1 cellular context compared by ENCODE assay signal in genomic region chr19:11924886-11925583, GRCh38.
A peak's percentile ranks its signal among the peaks of the same experiment; 100 is the strongest.
TF ChIP-seq lines count a peak whose summit lies in the region.

Gene ZNF700 (plus strand): TSS chr19:11925107. CDS start chr19:11925211, 104 bp downstream.

TF ChIP-seq in K562, 482 proteins besides CTCF, POLR2A, EP300 and RAD21 (continued from another document and continues in another):
- TF ChIP-seq HNRNPLL (IDR thresholded peaks at IDR 0.05; ENCODE audit: low read depth, low read length, poor library complexity, severe bottlenecking) (peak; percentile 41), NRF1 (conservative IDR thresholded peaks at IDR 0.05 in 1 of 2, IDR thresholded peaks at IDR 0.05 in 1 of 2) (peak; percentile 75 to 79), U2AF2 (optimal IDR thresholded peaks at IDR 0.05; ENCODE audit: low read depth, low read length) (no peak), SMARCC2 (IDR thresholded peaks at IDR 0.05; ENCODE audit: low read depth) (0 out of 2 replicates have a peak, but pooled peaks have one; percentile 17), MTA3 (IDR thresholded peaks at IDR 0.05; ENCODE audit: borderline replicate concordance) (0 out of 2 replicates have a peak, but pooled peaks have one; percentile 69), POLR2AphosphoS5 (IDR thresholded peaks at IDR 0.05; ENCODE audit: control insufficient read depth, insufficient read depth, low read depth, low read length) (peak; percentile 86), HMGXB4 (CRISPR knock-in tag; IDR thresholded peaks at IDR 0.05) (0 out of 2 replicates have a peak, but pooled peaks have one; percentile 25), FOXA3 (CRISPR knock-in tag; conservative IDR thresholded peaks at IDR 0.05 in 1 of 2, IDR thresholded peaks at IDR 0.05 in 1 of 2) (peak in 1 of 2 experiments; percentile 38; a peak in 1 of 4 replicates), STAG1 (CRISPR knock-in tag; IDR thresholded peaks at IDR 0.05; ENCODE audit: borderline replicate concordance) (0 out of 2 replicates have a peak, but pooled peaks have one; percentile 15), ETS1 (conservative IDR thresholded peaks at IDR 0.05; ENCODE audit: control insufficient read depth, low read depth, low read length) (peak; percentile 60), ZNF12 (CRISPR knock-in tag; IDR thresholded peaks at IDR 0.05) (peak; percentile 60; the same call in 1 of the 2 replicates), RREB1 (CRISPR knock-in tag; IDR thresholded peaks at IDR 0.05) (no peak), ZNF175 (CRISPR knock-in tag; IDR thresholded peaks at IDR 0.05; ENCODE audit: low read depth) (no peak), E2F3 (CRISPR knock-in tag; IDR thresholded peaks at IDR 0.05) (peak; percentile 71), TAF9B (IDR thresholded peaks at IDR 0.05; ENCODE audit: partially characterized antibody) (peak; percentile 86), ZNF507 (tag; conservative IDR thresholded peaks at IDR 0.05) (no peak), RNF2 (IDR thresholded peaks at IDR 0.05) (peak; percentile 65; the same call in 1 of the 2 replicates), ZNF586 (CRISPR knock-in tag; conservative IDR thresholded peaks at IDR 0.05) (no peak), ZBTB7A (IDR thresholded peaks at IDR 0.05; ENCODE audit: borderline replicate concordance, control insufficient read depth, low read depth, low read length) (peak; percentile 64; the same call in 1 of the 2 replicates), SOX6 (IDR thresholded peaks at IDR 0.05) (0 out of 2 replicates have a peak, but pooled peaks have one; percentile 37), ZNF354B (CRISPR knock-in tag; IDR thresholded peaks at IDR 0.05) (no peak), ZBTB49 (CRISPR knock-in tag; IDR thresholded peaks at IDR 0.05; ENCODE audit: borderline replicate concordance) (no peak), PML (IDR thresholded peaks at IDR 0.05; ENCODE audit: low read length) (peak; percentile 69; the same call in 1 of the 2 replicates), NFRKB (IDR thresholded peaks at IDR 0.05; ENCODE audit: low read depth) (peak; percentile 68), CTCFL (IDR thresholded peaks at IDR 0.05; ENCODE audit: borderline replicate concordance, insufficient read depth, low read depth, low read length, poor library complexity, severe bottlenecking) (no peak), PHB (CRISPR knock-in tag; IDR thresholded peaks at IDR 0.05) (peak; percentile 20; the same call in 1 of the 2 replicates), TFAP4 (CRISPR knock-in tag; IDR thresholded peaks at IDR 0.05; ENCODE audit: borderline replicate concordance) (peak; percentile 64), PBX2 (CRISPR knock-in tag; IDR thresholded peaks at IDR 0.05; ENCODE audit: low read depth) (peak; percentile 96), PBX2 (tag; conservative IDR thresholded peaks at IDR 0.05; ENCODE audit: low read depth) (peak; percentile 97), VEZF1 (CRISPR knock-in tag; IDR thresholded peaks at IDR 0.05) (peak; percentile 69), HMGN3 (IDR thresholded peaks at IDR 0.05; ENCODE audit: borderline replicate concordance, extremely low read depth, insufficient read length, low read depth, low read length) (peak; percentile 37), TAF1 (IDR thresholded peaks at IDR 0.05; ENCODE audit: control insufficient read depth, extremely low read depth, insufficient read depth, low read length, severe bottlenecking) (peak; percentile 87), ETV1 (tag; conservative IDR thresholded peaks at IDR 0.05; ENCODE audit: low read depth) (peak; percentile 88), CTBP1 (IDR thresholded peaks at IDR 0.05; ENCODE audit: borderline replicate concordance) (0 out of 2 replicates have a peak, but pooled peaks have one; percentile 12), MBD2 (IDR thresholded peaks at IDR 0.05; ENCODE audit: borderline replicate concordance, low read depth) (0 out of 2 replicates have a peak, but pooled peaks have one; percentile 58), SMAD4 (CRISPR knock-in tag; conservative IDR thresholded peaks at IDR 0.05) (0 out of 2 replicates have a peak, but pooled peaks have one; percentile 28), ATF7 (IDR thresholded peaks at IDR 0.05) (0 out of 2 replicates have a peak, but pooled peaks have one; percentile 58), SAP30 (IDR thresholded peaks at IDR 0.05; ENCODE audit: borderline replicate concordance, insufficient read depth, low read depth, low read length, poor library complexity, severe bottlenecking) (peak; percentile 89), MAZ (CRISPR knock-in tag; conservative IDR thresholded peaks at IDR 0.05 in 1 of 2, IDR thresholded peaks at IDR 0.05 in 1 of 2) (peak; percentile 76 to 83), RBFOX2 (IDR thresholded peaks at IDR 0.05; ENCODE audit: low read depth, low read length) (peak; percentile 96), CHCHD3 (CRISPR knock-in tag; IDR thresholded peaks at IDR 0.05) (0 out of 2 replicates have a peak, but pooled peaks have one; percentile 5), POLR2G (IDR thresholded peaks at IDR 0.05; ENCODE audit: low read depth, low read length) (peak; percentile 95), LCOR (CRISPR knock-in tag; IDR thresholded peaks at IDR 0.05) (0 out of 2 replicates have a peak, but pooled peaks have one; percentile 31), ESRRB (CRISPR knock-in tag; IDR thresholded peaks at IDR 0.05; ENCODE audit: borderline replicate concordance) (no peak)
